Comparison of ENCODE assay signal across 15 cellular contexts in genomic region chr15:83378921-83379561, GRCh38.
DNase-seq lines count a peak whose midpoint lies in the region; ATAC-seq, FAIRE-seq and TF ChIP-seq lines count a peak whose summit lies in the region.
"Had no signal": no experiment of that assay in that cellular context is flagged by ENCODE, and none has a peak within 500 bp of the region (broad histone marks: within the 10 kb centered on the region; RNA-seq: fewer than 3 reads in every experiment).

No MANE protein-coding gene starts in this region.

- H3K4me3 ChIP-seq in AG10803 (ENCODE audit: low read length) (peak overlapping the region; percentile 20), endothelial cell of umbilical vein (replicated peaks in 1 of 3; ENCODE audit: insufficient read depth in 1 of 3, low read depth in 1 of 3, low read length in 3 of 3) (no peak overlapping the region), mucosa of descending colon (no peak overlapping the region)
- H3K4me3 ChIP-seq: SK-N-MC had no signal

- intact Hi-C loops in endothelial cell of umbilical vein (cut with micrococcal nuclease) = no loop called here
- intact Hi-C loops in mucosa of descending colon (cut with DNase I, micrococcal nuclease) = no loop called here

- no peak for FAIRE-seq in endothelial cell of umbilical vein (lab: Jason Lieb, UNC)

- 0 out of 2 replicates have a peak, but pooled peaks have one; percentile 1 for TF ChIP-seq EP300 in Ishikawa (IDR thresholded peaks at IDR 0.05; ENCODE audit: borderline replicate concordance)

- H3K9me1 ChIP-seq in endothelial cell of umbilical vein (replicated peaks; ENCODE audit: control insufficient read depth, extremely low read depth, insufficient read depth, low read length) = no peaks in the 10 kb centered on the region

- DNase-seq in AG10803 (ENCODE audit: low read depth) = no peak
- no peak for DNase-seq in endothelial cell of umbilical vein (ENCODE audit: low read depth, low spot score)
- DNase-seq in mucosa of descending colon = no peak
- no peak for DNase-seq in activated T-cell treated with anti-CD3 and anti-CD28 coated beads for 4 hours
- DNase-seq: activated naive CD4-positive, alpha-beta T cell treated with anti-CD3 and anti-CD28 coated beads, Interleukin-2, amount 50 U/mL, for 16 hours; cerebellar nuclear complex; COR-L47; KG1; NCI-H1105 treated with DMSO at 0.1 percent for 48 hours; WERI-Rb-1 had no signal

- no peaks in the 10 kb centered on the region for H3K79me2 ChIP-seq in endothelial cell of umbilical vein (ENCODE audit: control insufficient read depth, insufficient read depth, low read length)

- CTCF ChIA-PET in endothelial cell of umbilical vein (lab: Charles Lee) = interaction anchor here (1.0 to 4.7 kb wide), 3 partner anchors 57 to 131 kb away, joined by 3 to 108 read pairs (median 5); partner anchors contain the start of gene SH3GL3

- no peaks in the 10 kb centered on the region for H3K36me3 ChIP-seq in endothelial cell of umbilical vein (ENCODE audit: control insufficient read depth in 2 of 2, extremely low read depth in 1 of 2, insufficient read depth in 2 of 2, low read length in 2 of 2)
- H3K36me3 ChIP-seq in mucosa of descending colon (ENCODE audit: low read depth) = no peaks in the 10 kb centered on the region
- H3K36me3 ChIP-seq: WERI-Rb-1 had no signal

- no peak overlapping the region for H3K9ac ChIP-seq in endothelial cell of umbilical vein (replicated peaks; ENCODE audit: extremely low read depth, insufficient read depth, low read length)

- H3K27ac ChIP-seq in endothelial cell of umbilical vein (ENCODE audit: insufficient read depth, low read depth, low read length) = no peak overlapping the region
- H3K27ac ChIP-seq: SK-N-MC, WERI-Rb-1 had no signal

- dilution Hi-C loops in endothelial cell of umbilical vein (cut with MboI; ENCODE audit: extremely low pct_ligation_motif_present, low sequenced_read_pairs) = no loop called here

- no peaks in the 10 kb centered on the region for H4K20me1 ChIP-seq in endothelial cell of umbilical vein (replicated peaks; ENCODE audit: control insufficient read depth, extremely low read depth, insufficient read depth, low read length)

- POLR2A ChIA-PET in endothelial cell of umbilical vein (lab: Charles Lee) = no interaction called here

- TF ChIP-seq CTCF in AG10803 (conservative IDR thresholded peaks at IDR 0.05; ENCODE audit: low read length) = no peak
- TF ChIP-seq CTCF in endothelial cell of umbilical vein (IDR thresholded peaks at IDR 0.05; ENCODE audit: extremely low read depth in 1 of 2, insufficient read depth in 1 of 2, low read depth in 1 of 2, low read length in 2 of 2) = no peak
- TF ChIP-seq CTCF in mucosa of descending colon (IDR thresholded peaks at IDR 0.05) = no peak

- H2AFZ ChIP-seq in endothelial cell of umbilical vein (ENCODE audit: low read depth, low read length) = no peak overlapping the region

- ATAC-seq in mucosa of descending colon (peak; percentile 12), GM21528 (IDR thresholded peaks at IDR 0.05; ENCODE audit: low FRiP score, unreplicated experiment) (no peak), HG02642 (IDR thresholded peaks at IDR 0.05; ENCODE audit: poor library complexity, unreplicated experiment) (no peak)
- ATAC-seq in activated CD4-positive, CD25-positive, alpha-beta regulatory T cell treated with anti-CD3 and anti-CD28 coated beads, Interleukin-2, amount 50 U/mL, for 24 hours = no peak

- no peak for TF ChIP-seq RAD21 in Ishikawa (IDR thresholded peaks at IDR 0.05; ENCODE audit: low read depth)

- H3K27me3 ChIP-seq in endothelial cell of umbilical vein (ENCODE audit: control insufficient read depth in 2 of 2, insufficient read depth in 2 of 2, low read length in 2 of 2) = peaks cover 7 to 16% of the 10 kb centered on the region in 2 experiments

- no peaks in the 10 kb centered on the region for H3K4me1 ChIP-seq in endothelial cell of umbilical vein (ENCODE audit: control insufficient read depth, extremely low read depth, insufficient read depth, low read length)
- H3K4me1 ChIP-seq in mucosa of descending colon (ENCODE audit: low read depth) = no peaks in the 10 kb centered on the region

- BruUV-seq in endothelial cell of umbilical vein (replicated peaks; lab: Mats Ljungman, UMichigan) = no TSS peak

- no peaks in the 10 kb centered on the region for H3K9me3 ChIP-seq in endothelial cell of umbilical vein (replicated peaks; ENCODE audit: control insufficient read depth, insufficient read depth, low read length)
- H3K9me3 ChIP-seq in mucosa of descending colon = no peaks in the 10 kb centered on the region

- H3K4me2 ChIP-seq in endothelial cell of umbilical vein (ENCODE audit: insufficient read depth, low read length) = no peak overlapping the region

- TF ChIP-seq POLR2A in endothelial cell of umbilical vein (IDR thresholded peaks at IDR 0.05; ENCODE audit: low read depth, low read length) = no peak

TF ChIP-seq in Ishikawa, 13 proteins besides CTCF, POLR2A, EP300 and RAD21:
- TF ChIP-seq USF1 (IDR thresholded peaks at IDR 0.05) (no peak), NFIC (IDR thresholded peaks at IDR 0.05) (peak; percentile 69)
TF ChIP-seq in Ishikawa: peak in this region for 1.

TF ChIP-seq in endothelial cell of umbilical vein, 7 proteins besides CTCF, POLR2A, EP300 and RAD21:
- no peak for TF ChIP-seq JUN (IDR thresholded peaks at IDR 0.05; ENCODE audit: borderline replicate concordance, insufficient read depth, insufficient read length, low read depth)
- TF ChIP-seq GATA2 (IDR thresholded peaks at IDR 0.05; ENCODE audit: insufficient read depth, insufficient read length, low read depth, low read length) = no peak
- peak; percentile 17 for TF ChIP-seq EZH2 (IDR thresholded peaks at IDR 0.05; ENCODE audit: borderline replicate concordance, low read depth, low read length, severe bottlenecking)
